ENCODE assay signal across 24 cellular contexts in genomic region chr2:154261473-154262027, GRCh38.
"Had no signal": no experiment of that assay in that cellular context is flagged by ENCODE, and none has a peak within 500 bp of the region (broad histone marks: within the 10 kb centered on the region; RNA-seq: fewer than 3 reads in every experiment).

No MANE protein-coding gene starts in this region.

- H3K4me2 ChIP-seq: SK-N-SH had no signal

- H3K9ac ChIP-seq: SK-N-SH had no signal

- H3K4me3 ChIP-seq: cardiac muscle cell, SJSA1 had no signal

- H3K36me3 ChIP-seq: cardiac muscle cell, SJSA1 had no signal

- FAIRE-seq: TTC549 had no signal

- H3K9me3 ChIP-seq: SK-N-SH had no signal

- H3K4me1 ChIP-seq: SJSA1 had no signal

- H3K27ac ChIP-seq: cardiac muscle cell, SJSA1 had no signal

- DNase-seq: activated CD4-positive, alpha-beta memory T cell treated with anti-CD3 and anti-CD28 coated beads for 36 hours; activated CD4-positive, alpha-beta T cell treated with anti-CD3 and anti-CD28 coated beads, Interleukin-2, amount 10 ng/mL, durations not matched to agents 24 days and 14 days; activated CD8-positive, alpha-beta memory T cell treated with anti-CD3 and anti-CD28 coated beads, Interleukin-2, amount 50 U/mL, for 4 hours; activated gamma-delta T cell treated with Interleukin-2 at 50 U/mL for 16 hours; activated naive CD4-positive, alpha-beta T cell treated with anti-CD3 and anti-CD28 coated beads for 36 hours; activated T-cell treated with anti-CD3 and anti-CD28 coated beads for 4 hours; activated T-cell treated with anti-CD3 and anti-CD28 coated beads, Interleukin-2, amount 50 U/mL, for 4 hours; anterior cingulate cortex; Kasumi-1; KG1; MM.1S; MV-4-11; NCI-H1092; NCI-H1436 treated with DMSO at 0.1 percent for 48 hours; NCI-H1694 treated with DMSO at 0.1 percent for 48 hours; NCI-H2029; NCI-H345; NCI-H524 treated with DMSO at 0.1 percent for 48 hours; SHP77 treated with DMSO at 0.1 percent for 48 hours; SK-N-SH had no signal

- H3K27me3 ChIP-seq: cardiac muscle cell, SJSA1 had no signal

- ATAC-seq: activated naive CD4-positive, alpha-beta T cell treated with anti-CD3 and anti-CD28 coated beads, Interleukin-2, amount 50 U/mL, for 72 hours; activated T-cell treated with anti-CD3 and anti-CD28 coated beads, Interleukin-2, amount 50 U/mL, for 4 hours had no signal
